ENCODE assay signal across 26 cellular contexts in genomic region chr1:1118893-1119220, GRCh38. TPM values are rescaled to one million over a fixed set of nuclear protein-coding genes. Genes with fewer than 3 reads are reported as not detected.
A peak's percentile ranks its signal among the peaks of the same experiment; 100 is the strongest.
DNase-seq lines count a peak whose midpoint lies in the region; ATAC-seq, FAIRE-seq and TF ChIP-seq lines count a peak whose summit lies in the region.
"Had no signal": no experiment of that assay in that cellular context is flagged by ENCODE, and none has a peak within 500 bp of the region (broad histone marks: within the 10 kb centered on the region; RNA-seq: fewer than 3 reads in every experiment).

No MANE protein-coding gene starts in this region.

- ATAC-seq in activated CD8-positive, alpha-beta memory T cell treated with anti-CD3 and anti-CD28 coated beads, Interleukin-2, amount 10 ng/mL, durations not matched to agents 7 days and 5 days: no peak

- WGBS in spleen, 5 donors: 82 to 94% (median 88%) methylated on average over 11 of the region's 11 CpGs

- peak; percentile 12 for DNase-seq in activated CD8-positive, alpha-beta memory T cell treated with anti-CD3 and anti-CD28 coated beads, Interleukin-2, amount 50 U/mL, for 4 hours
- DNase-seq in activated CD8-positive, alpha-beta memory T cell treated with anti-CD3 and anti-CD28 coated beads, Interleukin-2, amount 10 ng/mL, durations not matched to agents 7 days and 5 days: no peak
- DNase-seq in NCI-H69 (lab: John Stamatoyannopoulos, UW) (peak; percentile 11), kidney (peak; percentile 37), spleen (peak; percentile 72), globus pallidus (ENCODE audit: low spot score) (no peak), SW480 (ENCODE audit: low spot score) (no peak)
- no peak for DNase-seq in activated CD4-positive, alpha-beta memory T cell treated with anti-CD3 and anti-CD28 coated beads for 36 hours
- DNase-seq: 8988T, C1 segment of cervical spinal cord, GF-D8, GM23248, HCEC 1CT, IMR-90, Karpas-422, MM.1S, NCI-H1105 treated with DMSO at 0.1 percent for 48 hours, NCI-H1930, NCI-H446, NCI-H748 treated with DMSO at 0.1 percent for 48 hours, OCI-M1 had no signal

- H3K9me3 ChIP-seq in kidney (ENCODE audit: control insufficient read depth in 1 of 2, low read length in 2 of 2): no peaks in the 10 kb centered on the region
- peaks cover 0 to 2% (median under 1%) of the 10 kb centered on the region in 8 donors for H3K9me3 ChIP-seq in spleen

- peaks cover 18% of the 10 kb centered on the region for H3K27me3 Mint-ChIP-seq in activated CD8-positive, alpha-beta memory T cell treated with anti-CD3 and anti-CD28 coated beads, Interleukin-2, amount 10 ng/mL, durations not matched to agents 7 days and 5 days
- peaks cover 7% of the 10 kb centered on the region for H3K27me3 Mint-ChIP-seq in activated CD4-positive, alpha-beta memory T cell treated with anti-CD3 and anti-CD28 coated beads for 36 hours

- H3K4me1 Mint-ChIP-seq in activated CD8-positive, alpha-beta memory T cell treated with anti-CD3 and anti-CD28 coated beads, Interleukin-2, amount 10 ng/mL, durations not matched to agents 7 days and 5 days: peaks cover 19% of the 10 kb centered on the region
- peaks cover 14% of the 10 kb centered on the region for H3K4me1 Mint-ChIP-seq in activated CD4-positive, alpha-beta memory T cell treated with anti-CD3 and anti-CD28 coated beads for 36 hours (ENCODE audit: low read depth)

- H3K4me1 ChIP-seq in kidney (ENCODE audit: control insufficient read depth in 1 of 2, insufficient read depth in 1 of 2, low read depth in 1 of 2, low read length in 2 of 2): peaks cover 0 to 9% of the 10 kb centered on the region in 2 donors
- H3K4me1 ChIP-seq in spleen: peaks cover 4 to 51% (median 31%) of the 10 kb centered on the region in 6 donors

- H3K36me3 ChIP-seq in kidney (ENCODE audit: control insufficient read depth in 1 of 2, insufficient read depth in 2 of 2, low read length in 2 of 2): no peaks in the 10 kb centered on the region
- H3K36me3 ChIP-seq in spleen: no peaks in the 10 kb centered on the region

- no peak overlapping the region for H3K4me3 Mint-ChIP-seq in activated CD8-positive, alpha-beta memory T cell treated with anti-CD3 and anti-CD28 coated beads, Interleukin-2, amount 10 ng/mL, durations not matched to agents 7 days and 5 days
- no peak overlapping the region for H3K4me3 Mint-ChIP-seq in activated CD4-positive, alpha-beta memory T cell treated with anti-CD3 and anti-CD28 coated beads for 36 hours

- H3K36me3 Mint-ChIP-seq in activated CD8-positive, alpha-beta memory T cell treated with anti-CD3 and anti-CD28 coated beads, Interleukin-2, amount 10 ng/mL, durations not matched to agents 7 days and 5 days: peaks cover 7% of the 10 kb centered on the region
- peaks cover 7% of the 10 kb centered on the region for H3K36me3 Mint-ChIP-seq in activated CD4-positive, alpha-beta memory T cell treated with anti-CD3 and anti-CD28 coated beads for 36 hours

- H3K9me3 Mint-ChIP-seq in activated CD8-positive, alpha-beta memory T cell treated with anti-CD3 and anti-CD28 coated beads, Interleukin-2, amount 10 ng/mL, durations not matched to agents 7 days and 5 days (ENCODE audit: low read depth): no peaks in the 10 kb centered on the region
- H3K9me3 Mint-ChIP-seq in activated CD4-positive, alpha-beta memory T cell treated with anti-CD3 and anti-CD28 coated beads for 36 hours: peaks cover 3% of the 10 kb centered on the region

- intact Hi-C loops in kidney (cut with DNase I) (no loop called here), spleen (cut with DNase I; ENCODE audit: low total_unique reads) (no loop called here)
- intact Hi-C loops in activated CD4-positive, alpha-beta memory T cell treated with anti-CD3 and anti-CD28 coated beads for 36 hours (cut with micrococcal nuclease): loop anchor here (5.0 kb wide), 3 partner anchors 87 to 188 kb away; partner anchors contain the start of genes ACAP3 and PUSL1

- POLR2A ChIA-PET in activated CD4-positive, alpha-beta memory T cell treated with anti-CD3 and anti-CD28 coated beads for 36 hours (lab: Charles Lee): no interaction called here

- CTCF ChIA-PET in activated CD8-positive, alpha-beta memory T cell treated with anti-CD3 and anti-CD28 coated beads, Interleukin-2, amount 10 ng/mL, durations not matched to agents 7 days and 5 days (lab: Charles Lee): interaction anchor here (0.8 to 6.4 kb wide), 3 partner anchors 113 to 173 kb away, joined by 3 to 46 read pairs (median 8); partner anchors contain the start of gene SDF4
- CTCF ChIA-PET in activated CD4-positive, alpha-beta memory T cell treated with anti-CD3 and anti-CD28 coated beads for 36 hours (lab: Charles Lee): interaction anchor here (3.3 kb wide), 1 partner anchor 173 kb away, joined by 13 read pairs; no protein-coding TSS in a partner anchor

- H3K9ac ChIP-seq in kidney (ENCODE audit: low read length in 2 of 2): no peak overlapping the region
- H3K9ac ChIP-seq: GM23248 had no signal

- H3K27me3 ChIP-seq in spleen (replicated peaks in 1 of 7): peaks cover 0 to 57% (median 12%) of the 10 kb centered on the region in 7 donors

- H3K27ac Mint-ChIP-seq in activated CD8-positive, alpha-beta memory T cell treated with anti-CD3 and anti-CD28 coated beads, Interleukin-2, amount 10 ng/mL, durations not matched to agents 7 days and 5 days: no peak overlapping the region
- no peak overlapping the region for H3K27ac Mint-ChIP-seq in activated CD4-positive, alpha-beta memory T cell treated with anti-CD3 and anti-CD28 coated beads for 36 hours

- FAIRE-seq in kidney (lab: Jason Lieb, UNC): no peak
- FAIRE-seq: GM12891, GM18507 had no signal

- H3K4me3 ChIP-seq in kidney (ENCODE audit: low read length in 2 of 2) (no peak overlapping the region), spleen (no peak overlapping the region)
- H3K4me3 ChIP-seq: GM23248 had no signal

- TF ChIP-seq POLR2A in spleen (IDR thresholded peaks at IDR 0.05): no peak

- H3K27ac ChIP-seq in kidney (ENCODE audit: low read depth in 2 of 2, low read length in 2 of 2): no peak overlapping the region
- H3K27ac ChIP-seq in spleen: no peak overlapping the region
- H3K27ac ChIP-seq: GM23248 had no signal

- no peak for TF ChIP-seq CTCF in kidney (IDR thresholded peaks at IDR 0.05; ENCODE audit: borderline replicate concordance, extremely low read depth, insufficient read depth)
- no peak for TF ChIP-seq CTCF in spleen (IDR thresholded peaks at IDR 0.05 in 8 of 11, conservative IDR thresholded peaks at IDR 0.05 in 3 of 11)

RNA-seq across cellular contexts. Expression of gene C1orf159, which starts 3.0 kb away (rescaled TPM):
- 10 to 100 TPM; 22.9 to 23.6 TPM for total RNA-seq in activated CD8-positive, alpha-beta memory T cell treated with anti-CD3 and anti-CD28 coated beads, Interleukin-2, amount 10 ng/mL, durations not matched to agents 7 days and 5 days
- 14.8 TPM for total RNA-seq in kidney
- 8.6 TPM for polyA plus RNA-seq in kidney (ENCODE audit: insufficient read depth, low read depth, low replicate concordance)
- total RNA-seq in spleen: 10 to 100 TPM; 12.1 to 22.5 (median 18.7) TPM
- 10 to 100 TPM in 2 of 3 donors, 1 to 10 TPM in 1; 8.5 to 25.7 (median 24.1) TPM for polyA plus RNA-seq in spleen
- total RNA-seq in activated CD4-positive, alpha-beta memory T cell treated with anti-CD3 and anti-CD28 coated beads for 36 hours: 10 to 100 TPM; 19.5 to 20.5 TPM

RNA-seq across cellular contexts. Expression of gene RNF223, which starts 44.8 kb away (rescaled TPM):
- total RNA-seq in activated CD8-positive, alpha-beta memory T cell treated with anti-CD3 and anti-CD28 coated beads, Interleukin-2, amount 10 ng/mL, durations not matched to agents 7 days and 5 days: not detected
- total RNA-seq in kidney (2.3 TPM), spleen (not detected)
- polyA plus RNA-seq in kidney (ENCODE audit: insufficient read depth, low read depth, low replicate concordance) (0.28 TPM), spleen (not detected)
- total RNA-seq in activated CD4-positive, alpha-beta memory T cell treated with anti-CD3 and anti-CD28 coated beads for 36 hours: not detected
- total RNA-seq: Daoy, GM23248, HT1080, IMR-90, RPMI7951 had no signal
- polyA plus RNA-seq: GM23248, IMR-90 had no signal

RNA-seq across cellular contexts. Expression of gene TTLL10, which starts 54.8 kb away (rescaled TPM):
- total RNA-seq in activated CD8-positive, alpha-beta memory T cell treated with anti-CD3 and anti-CD28 coated beads, Interleukin-2, amount 10 ng/mL, durations not matched to agents 7 days and 5 days: not detected
- total RNA-seq in kidney (1.5 TPM), spleen (under 1 TPM in 2 of 7 donors, not detected in 5; 0.17 to 0.34 TPM)
- polyA plus RNA-seq in kidney (ENCODE audit: insufficient read depth, low read depth, low replicate concordance) (not detected), spleen (under 1 TPM in 2 of 3 donors, not detected in 1; 0.02 to 0.03 TPM)
- total RNA-seq in activated CD4-positive, alpha-beta memory T cell treated with anti-CD3 and anti-CD28 coated beads for 36 hours: not detected
- total RNA-seq: Daoy, GM23248, HT1080, IMR-90, RPMI7951 had no signal
- polyA plus RNA-seq: GM23248, IMR-90 had no signal

Comparison
In these comparisons a context has a peak if more than half of its experiments do, and no peak if none do; other contexts are left out.
1. DNase-seq: peak in activated CD8-positive, alpha-beta memory T cell treated with anti-CD3 and anti-CD28 coated beads, Interleukin-2, amount 50 U/mL, for 4 hours (single experiment), NCI-H69 (single experiment), kidney (single experiment) and spleen (single experiment); none in activated CD8-positive, alpha-beta memory T cell treated with anti-CD3 and anti-CD28 coated beads, Interleukin-2, amount 10 ng/mL, durations not matched to agents 7 days and 5 days (single experiment), activated CD4-positive, alpha-beta memory T cell treated with anti-CD3 and anti-CD28 coated beads for 36 hours (single experiment), globus pallidus (single experiment) and SW480 (single experiment).